9 cellular contexts compared by ENCODE assay signal in the genomic region with DNA sequence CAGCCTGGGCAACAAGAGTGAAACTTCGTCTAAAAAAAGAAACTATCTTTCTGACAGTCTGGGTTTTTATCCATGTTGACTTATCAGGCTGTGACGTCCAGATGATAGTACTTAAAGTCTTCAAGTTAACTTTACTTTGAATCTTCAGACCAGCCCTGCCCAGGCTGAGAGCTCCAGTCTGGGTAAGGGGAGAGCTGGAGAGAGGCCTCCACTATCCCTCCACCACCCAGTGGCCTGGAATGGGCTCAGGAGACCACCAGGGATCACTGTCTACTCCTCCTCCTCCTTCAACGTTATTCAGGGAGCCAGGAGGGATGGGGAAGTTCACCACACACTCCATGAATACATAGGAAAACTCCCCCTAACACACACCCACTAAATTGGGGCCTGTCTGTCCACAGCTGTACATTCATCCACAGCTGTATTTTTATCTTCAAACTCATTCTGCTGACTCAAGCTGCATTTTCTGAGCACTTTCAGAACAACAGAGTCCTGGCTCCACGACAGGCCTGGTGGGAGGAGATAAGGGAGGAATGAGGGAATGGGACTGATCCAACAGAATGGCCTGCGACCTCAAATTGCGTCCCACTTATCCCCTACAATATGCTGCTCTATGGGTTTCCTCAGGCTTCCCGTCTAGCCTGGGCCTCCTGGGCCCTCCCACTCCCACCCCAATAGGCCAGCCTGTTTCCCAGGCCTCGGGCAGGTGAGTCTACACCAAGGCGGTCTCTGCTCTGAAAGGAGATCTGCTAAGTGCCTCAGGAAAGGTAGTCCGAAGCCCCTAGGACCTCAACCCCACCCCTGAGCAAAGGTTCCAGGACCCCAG. TPM values are rescaled to one million over a fixed set of nuclear protein-coding genes. Genes with fewer than 3 reads are reported as not detected.
DNase-seq lines count a peak whose midpoint lies in the region; ATAC-seq, FAIRE-seq and TF ChIP-seq lines count a peak whose summit lies in the region.
"Had no signal": no experiment of that assay in that cellular context is flagged by ENCODE, and none has a peak within 500 bp of the region (broad histone marks: within the 10 kb centered on the region; RNA-seq: fewer than 3 reads in every experiment).

No MANE protein-coding gene starts in this region.

- H3K9me1 ChIP-seq in keratinocyte (ENCODE audit: control insufficient read depth, extremely low read depth, insufficient read depth, low read length), result no peaks in the 10 kb centered on the region

- H2AFZ ChIP-seq in keratinocyte (ENCODE audit: control insufficient read depth, low read length), result no peak overlapping the region

- no peaks in the 10 kb centered on the region for H3K27me3 ChIP-seq in keratinocyte (ENCODE audit: control insufficient read depth, extremely low read depth, insufficient read depth, low read length)

- no peaks in the 10 kb centered on the region for H3K36me3 Mint-ChIP-seq in brain
- H3K36me3 Mint-ChIP-seq in stimulated activated memory B cell treated with anti-CD40 and anti-IgM and Interleukin-4, amounts not matched to agents 10 μg/mL and 1 μg/mL and 100 μg/mL, for 72 hours, result no peaks in the 10 kb centered on the region
- no peaks in the 10 kb centered on the region for H3K36me3 Mint-ChIP-seq in activated naive CD4-positive, alpha-beta T cell treated with anti-CD3 and anti-CD28 coated beads, Interleukin-2, amount 50 U/mL, for 72 hours

- peaks cover 4% of the 10 kb centered on the region for H3K79me2 ChIP-seq in keratinocyte (ENCODE audit: control insufficient read depth, insufficient read depth, low read length)

- FAIRE-seq in keratinocyte (lab: Jason Lieb, UNC), result no peak

- H3K9me3 Mint-ChIP-seq in brain, result peaks cover 0 to 2% (median 0%) of the 10 kb centered on the region in 5 experiments
- H3K9me3 Mint-ChIP-seq in stimulated activated memory B cell treated with anti-CD40 and anti-IgM and Interleukin-4, amounts not matched to agents 10 μg/mL and 1 μg/mL and 100 μg/mL, for 72 hours, result no peaks in the 10 kb centered on the region
- no peaks in the 10 kb centered on the region for H3K9me3 Mint-ChIP-seq in activated naive CD4-positive, alpha-beta T cell treated with anti-CD3 and anti-CD28 coated beads, Interleukin-2, amount 50 U/mL, for 72 hours

- ATAC-seq in stimulated activated memory B cell treated with anti-CD40 and anti-IgM and Interleukin-4, amounts not matched to agents 10 μg/mL and 1 μg/mL and 100 μg/mL, for 72 hours, result no peak
- no peak for ATAC-seq in GM19328 (IDR thresholded peaks at IDR 0.05; ENCODE audit: unreplicated experiment)
- no peak for ATAC-seq in activated naive CD4-positive, alpha-beta T cell treated with anti-CD3 and anti-CD28 coated beads, Interleukin-2, amount 50 U/mL, for 72 hours

- dilution Hi-C loops in keratinocyte (cut with MboI; ENCODE audit: extremely low pct_ligation_motif_present, low sequenced_read_pairs), result no loop called here

- DNase-seq in OCI-M1 (lab: John Stamatoyannopoulos, UW), result peak; percentile 90
- DNase-seq in keratinocyte (ENCODE audit: low read depth, low spot score), result no peak
- DNase-seq in GOT3 (lab: John Stamatoyannopoulos, UW), result no peak
- no peak for DNase-seq in NCI-H510A (lab: John Stamatoyannopoulos, UW)
- no peak for DNase-seq in activated naive CD4-positive, alpha-beta T cell treated with anti-CD3 and anti-CD28 coated beads, Interleukin-2, amount 50 U/mL, for 72 hours (ENCODE audit: low spot score in 2 of 2)
- DNase-seq: NCI-H1105 treated with DMSO at 0.1 percent for 48 hours had no signal

- H3K4me3 Mint-ChIP-seq in brain, result peak overlapping the region; percentile 82 to 91 (median 85)
- H3K4me3 Mint-ChIP-seq in stimulated activated memory B cell treated with anti-CD40 and anti-IgM and Interleukin-4, amounts not matched to agents 10 μg/mL and 1 μg/mL and 100 μg/mL, for 72 hours, result peak overlapping the region; percentile 91

- H3K27ac ChIP-seq in keratinocyte (ENCODE audit: control insufficient read depth, insufficient read depth, low read length), result no peak overlapping the region

- H3K27me3 Mint-ChIP-seq in brain, result peaks cover 4% of the 10 kb centered on the region
- no peaks in the 10 kb centered on the region for H3K27me3 Mint-ChIP-seq in stimulated activated memory B cell treated with anti-CD40 and anti-IgM and Interleukin-4, amounts not matched to agents 10 μg/mL and 1 μg/mL and 100 μg/mL, for 72 hours

- H3K9ac ChIP-seq in keratinocyte (ENCODE audit: control insufficient read depth, extremely low read depth, insufficient read depth, low read length), result no peak overlapping the region

- H3K36me3 ChIP-seq in keratinocyte (ENCODE audit: control insufficient read depth in 2 of 2, extremely low read depth in 1 of 2, insufficient read depth in 2 of 2, low read length in 2 of 2), result peaks cover 0 to 2% of the 10 kb centered on the region in 2 experiments

- peaks cover 47% of the 10 kb centered on the region for H3K4me1 Mint-ChIP-seq in brain
- H3K4me1 Mint-ChIP-seq in stimulated activated memory B cell treated with anti-CD40 and anti-IgM and Interleukin-4, amounts not matched to agents 10 μg/mL and 1 μg/mL and 100 μg/mL, for 72 hours, result peaks cover 44% of the 10 kb centered on the region

- H3K4me2 ChIP-seq in keratinocyte (ENCODE audit: control insufficient read depth, extremely low read depth, insufficient read depth, low read depth, low read length), result peak overlapping the region; percentile 88

- peak overlapping the region in 3 of 5 experiments; percentile 54 to 86 (median 75) for H3K27ac Mint-ChIP-seq in brain
- H3K27ac Mint-ChIP-seq in stimulated activated memory B cell treated with anti-CD40 and anti-IgM and Interleukin-4, amounts not matched to agents 10 μg/mL and 1 μg/mL and 100 μg/mL, for 72 hours, result peak overlapping the region; percentile 83
- H3K27ac Mint-ChIP-seq in activated naive CD4-positive, alpha-beta T cell treated with anti-CD3 and anti-CD28 coated beads, Interleukin-2, amount 50 U/mL, for 72 hours, result no peak overlapping the region

- TF ChIP-seq CTCF in brain (conservative IDR thresholded peaks at IDR 0.05) (no peak), keratinocyte (optimal IDR thresholded peaks at IDR 0.05 in 1 of 3, IDR thresholded peaks at IDR 0.05 in 1 of 3, conservative IDR thresholded peaks at IDR 0.05 in 1 of 3; ENCODE audit: extremely low read depth in 1 of 3, insufficient read depth in 2 of 3, low read length in 3 of 3) (no peak)

- no peaks in the 10 kb centered on the region for H4K20me1 ChIP-seq in keratinocyte (ENCODE audit: control insufficient read depth, extremely low read depth, insufficient read depth, low read length)

- peaks cover 12% of the 10 kb centered on the region for H3K4me1 ChIP-seq in keratinocyte (ENCODE audit: control insufficient read depth, extremely low read depth, insufficient read depth, low read length)

- no peaks in the 10 kb centered on the region for H3K9me3 ChIP-seq in keratinocyte (ENCODE audit: control insufficient read depth, low read depth, low read length)

- no peak overlapping the region for H3K4me3 ChIP-seq in keratinocyte (ENCODE audit: control insufficient read depth in 2 of 3, extremely low read depth in 1 of 3, insufficient read depth in 2 of 3, low read depth in 1 of 3, low read length in 3 of 3)

RNA-seq across cellular contexts. Expression of a gene that starts 1.8 kb away (rescaled TPM):
- polyA plus RNA-seq in brain (ENCODE audit: insufficient read depth, low read depth, low replicate concordance) (16.4 TPM), keratinocyte (2.1 to 2.8 TPM (median 2.5 TPM) in 3 replicates)
- not detected for polyA plus RNA-seq in keratinocyte (2011; ENCODE audit: low read depth)
- polyA plus RNA-seq in keratinocyte (2011; cell fraction: cytosol; rRNA removed), result 1.3 and 1.6 TPM in 2 replicates
- polyA plus RNA-seq in keratinocyte (2011; cell fraction: nucleus; rRNA removed), result 3.4 and 4.0 TPM in 2 replicates
- 0.54 and 3.0 TPM in 2 replicates for polyA plus RNA-seq in keratinocyte (2012; ENCODE audit: low replicate concordance)
- 1.9 to 3.7 TPM (median 2.1 TPM) in 3 replicates for polyA minus RNA-seq in keratinocyte
- 3.5 TPM for polyA minus RNA-seq in keratinocyte (2011; cell fraction: cytosol; rRNA and poly(A)+ RNA removed)
- 3.1 and 3.4 TPM in 2 replicates for polyA minus RNA-seq in keratinocyte (2011; cell fraction: nucleus; rRNA and poly(A)+ RNA removed)
- 1 to 10 TPM in 1 of 2 donors, under 1 TPM in 1; 0.57 to 1.1 TPM for total RNA-seq in activated naive CD4-positive, alpha-beta T cell treated with anti-CD3 and anti-CD28 coated beads, Interleukin-2, amount 50 U/mL, for 72 hours

RNA-seq across cellular contexts. Expression of a gene that starts 46.7 kb away (rescaled TPM):
- polyA plus RNA-seq in brain (ENCODE audit: insufficient read depth, low read depth, low replicate concordance) (1.8 TPM), keratinocyte (4.5 to 8.6 TPM (median 7.3 TPM) in 3 replicates)
- polyA plus RNA-seq in keratinocyte (2011; ENCODE audit: low read depth), result 15.3 TPM
- polyA plus RNA-seq in keratinocyte (2011; cell fraction: cytosol; rRNA removed), result 3.4 and 6.3 TPM in 2 replicates
- 8.8 and 10.4 TPM in 2 replicates for polyA plus RNA-seq in keratinocyte (2011; cell fraction: nucleus; rRNA removed)
- 7.4 TPM in 2 replicates for polyA plus RNA-seq in keratinocyte (2012; ENCODE audit: low replicate concordance)
- polyA minus RNA-seq in keratinocyte, result 8.8 to 17.5 TPM (median 12.0 TPM) in 3 replicates
- 6.7 TPM for polyA minus RNA-seq in keratinocyte (2011; cell fraction: cytosol; rRNA and poly(A)+ RNA removed)
- 6.2 and 12.6 TPM in 2 replicates for polyA minus RNA-seq in keratinocyte (2011; cell fraction: nucleus; rRNA and poly(A)+ RNA removed)
- 10 to 100 TPM; 67.8 to 91.3 TPM for total RNA-seq in activated naive CD4-positive, alpha-beta T cell treated with anti-CD3 and anti-CD28 coated beads, Interleukin-2, amount 50 U/mL, for 72 hours

Comparison
In these comparisons a context has a peak if more than half of its experiments do, and no peak if none do; other contexts are left out.
1. H3K27ac Mint-ChIP-seq: peak in brain (3 of 5) and stimulated activated memory B cell treated with anti-CD40 and anti-IgM and Interleukin-4, amounts not matched to agents 10 μg/mL and 1 μg/mL and 100 μg/mL, for 72 hours (single experiment); none in activated naive CD4-positive, alpha-beta T cell treated with anti-CD3 and anti-CD28 coated beads, Interleukin-2, amount 50 U/mL, for 72 hours (0 of 2).